In the genomic region with DNA sequence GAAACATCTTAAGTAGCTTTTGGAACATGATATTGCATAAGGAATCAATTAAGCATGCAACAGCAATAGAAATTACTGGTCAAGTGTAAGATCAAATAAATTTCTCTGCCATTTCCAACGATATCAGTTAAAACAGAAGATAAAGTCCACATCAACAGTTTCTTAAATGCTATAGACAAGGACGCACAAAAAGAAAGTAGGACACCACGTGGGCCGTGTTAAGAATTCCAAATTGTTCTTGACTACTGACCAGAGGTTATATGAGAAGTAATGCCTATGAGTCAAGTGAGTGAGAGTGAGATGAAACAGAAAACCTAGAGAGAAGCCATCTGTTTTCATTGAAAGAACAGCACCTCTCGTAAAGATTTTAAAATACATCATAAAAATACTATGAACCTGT, we compare ENCODE assay signal across 13 cellular contexts.
DNase-seq lines count a peak whose midpoint lies in the region; ATAC-seq and TF ChIP-seq lines count a peak whose summit lies in the region.
"Had no signal": no experiment of that assay in that cellular context is flagged by ENCODE, and none has a peak within 500 bp of the region (broad histone marks: within the 10 kb centered on the region; RNA-seq: fewer than 3 reads in every experiment).

No MANE protein-coding gene starts in this region.

- WGBS in neuronal stem cell (ENCODE audit: extremely low coverage in 2 of 2, insufficient read length in 2 of 2, insufficient replicate concordance in 1 of 2), 2 donors = no CpG with 5 or more reads among the region's 5 CpGs
- 70 to 80% methylated on average over 5 of the region's 5 CpGs for WGBS in lower leg skin, 2 donors

- DNase-seq in AG08396 (ENCODE audit: low spot score) = peak; percentile 10
- DNase-seq in M059J (ENCODE audit: low read depth) = peak; percentile 7
- peak; percentile 33 for DNase-seq in fibroblast of gingiva (ENCODE audit: low read depth)
- DNase-seq in myocyte (ENCODE audit: low read depth) = peak; percentile 21
- no peak for DNase-seq in neuronal stem cell (ENCODE audit: low spot score)
- DNase-seq in lower leg skin (ENCODE audit: low spot score in 2 of 2) = no peak
- no peak for DNase-seq in NCI-H146 (lab: John Stamatoyannopoulos, UW)
- DNase-seq: ACHN; activated CD8-positive, alpha-beta memory T cell treated with anti-CD3 and anti-CD28 coated beads, Interleukin-2, amount 50 U/mL, for 48 hours; Caco-2; glutamatergic neuron; stimulated activated CD4-positive, alpha-beta T cell treated with anti-CD3 and anti-CD28 coated beads, Interleukin-2, amount 100 ng/mL, for 24 hours had no signal

- no peak for TF ChIP-seq CTCF in lower leg skin (IDR thresholded peaks at IDR 0.05)

- no peak overlapping the region for H3K27ac ChIP-seq in neuronal stem cell (replicated peaks; ENCODE audit: low read length)

- no peak overlapping the region for H2BK120ac ChIP-seq in neuronal stem cell (ENCODE audit: low read depth, low read length)

- H3K79me1 ChIP-seq in neuronal stem cell (ENCODE audit: low read depth, low read length) = no peaks in the 10 kb centered on the region

- no peak for TF ChIP-seq POLR2A in lower leg skin (IDR thresholded peaks at IDR 0.05)

- H2BK15ac ChIP-seq in neuronal stem cell (ENCODE audit: low read length) = no peak overlapping the region

- H3K4ac ChIP-seq in neuronal stem cell (ENCODE audit: low read length) = no peak overlapping the region

- no peaks in the 10 kb centered on the region for H3K9me3 ChIP-seq in neuronal stem cell (replicated peaks in 1 of 2; ENCODE audit: control insufficient read depth in 2 of 2, insufficient read depth in 1 of 2, low read depth in 1 of 2, low read length in 2 of 2)
- H3K9me3 ChIP-seq: Caco-2 had no signal

- intact Hi-C loops in lower leg skin (cut with DNase I; ENCODE audit: low total_unique reads) = no loop called here

- no peak overlapping the region for H3K23ac ChIP-seq in neuronal stem cell (ENCODE audit: low read depth, low read length, poor library complexity)

- H3K4me1 ChIP-seq in neuronal stem cell (ENCODE audit: control insufficient read depth in 2 of 2, insufficient read depth in 1 of 2, low read depth in 1 of 2, low read length in 2 of 2) = peaks cover 1 to 13% of the 10 kb centered on the region in 2 donors
- H3K4me1 ChIP-seq: Caco-2 had no signal

- H2BK12ac ChIP-seq in neuronal stem cell (ENCODE audit: low read length) = no peak overlapping the region

- H2AK5ac ChIP-seq in neuronal stem cell (ENCODE audit: low read depth, low read length) = no peak overlapping the region

- H3K27me3 ChIP-seq in neuronal stem cell (ENCODE audit: control insufficient read depth in 3 of 3, insufficient read depth in 3 of 3, low read depth in 1 of 3, low read length in 3 of 3) = no peaks in the 10 kb centered on the region

- H3K4me2 ChIP-seq in neuronal stem cell (ENCODE audit: insufficient read depth, low read length, poor library complexity, severe bottlenecking) = no peak overlapping the region

- ATAC-seq in HG03039 (IDR thresholded peaks at IDR 0.05; ENCODE audit: unreplicated experiment) = no peak

- H4K91ac ChIP-seq in neuronal stem cell (ENCODE audit: low read depth, low read length, poor library complexity) = no peak overlapping the region

- no peak overlapping the region for H2AFZ ChIP-seq in neuronal stem cell (ENCODE audit: low read length)

- no peak overlapping the region for H4K8ac ChIP-seq in neuronal stem cell (ENCODE audit: low read depth, low read length)

- H3K36me3 ChIP-seq in neuronal stem cell (replicated peaks in 1 of 2; ENCODE audit: control insufficient read depth in 2 of 2, insufficient read depth in 2 of 2, low read length in 2 of 2) = no peaks in the 10 kb centered on the region

- H3K4me3 ChIP-seq in neuronal stem cell (ENCODE audit: low read length in 2 of 2) (no peak overlapping the region), lower leg skin (ENCODE audit: low read depth, poor library complexity, severe bottlenecking) (no peak overlapping the region)

- H3K9ac ChIP-seq in neuronal stem cell (ENCODE audit: low read depth, low read length, poor library complexity) = no peak overlapping the region

- H3K18ac ChIP-seq in neuronal stem cell (ENCODE audit: low read length) = no peak overlapping the region

- H3K14ac ChIP-seq in neuronal stem cell (ENCODE audit: low read length) = no peak overlapping the region

- H2BK5ac ChIP-seq in neuronal stem cell (ENCODE audit: low read length) = no peak overlapping the region

Comparison
In these comparisons a context has a peak if more than half of its experiments do, and no peak if none do; other contexts are left out.
1. DNase-seq: peak in AG08396 (single experiment), M059J (single experiment), fibroblast of gingiva (single experiment) and myocyte (single experiment); none in neuronal stem cell (single experiment), lower leg skin (0 of 2) and NCI-H146 (single experiment).